ENCODE assay signal across 8 cellular contexts in the genomic region with DNA sequence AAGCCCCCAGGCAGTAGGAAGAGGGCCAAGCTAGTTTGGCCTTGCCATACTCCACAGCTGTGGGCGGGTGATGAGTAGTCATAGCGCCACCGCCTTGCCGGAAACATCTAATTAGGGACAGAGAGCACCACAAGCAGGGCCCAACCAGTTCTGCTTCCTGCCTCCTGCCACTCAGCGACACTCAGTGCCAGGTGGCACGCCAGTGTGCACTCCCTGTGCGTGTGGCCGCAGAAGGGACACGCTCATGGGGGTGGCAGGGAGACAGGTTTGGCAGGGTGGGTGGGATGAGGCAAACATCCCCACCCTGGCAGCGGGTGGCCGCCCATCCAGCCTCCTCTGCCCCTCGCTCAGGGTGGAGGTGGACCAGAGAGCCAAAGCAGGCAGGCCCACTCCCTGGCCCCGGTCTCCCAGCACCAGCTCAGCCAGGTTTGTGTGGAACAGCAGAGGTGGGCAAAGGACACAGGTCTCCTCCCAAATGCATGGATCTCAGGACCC. TPM values are rescaled to one million over a fixed set of nuclear protein-coding genes. Genes with fewer than 3 reads are reported as not detected.
DNase-seq lines count a peak whose midpoint lies in the region; ATAC-seq and TF ChIP-seq lines count a peak whose summit lies in the region.

No MANE protein-coding gene starts in this region.

- H3K4me3 ChIP-seq in esophagus squamous epithelium (peak overlapping the region; percentile 9 to 71 (median 46)), upper lobe of right lung (no peak overlapping the region)

- intact Hi-C loops in esophagus squamous epithelium (cut with DNase I): no loop called here
- intact Hi-C loops in upper lobe of right lung (cut with DNase I): no loop called here

- H3K9me3 ChIP-seq in esophagus squamous epithelium: no peaks in the 10 kb centered on the region
- H3K9me3 ChIP-seq in upper lobe of right lung: no peaks in the 10 kb centered on the region

- H3K27ac ChIP-seq in esophagus squamous epithelium (peak overlapping the region; percentile 78 to 91 (median 88)), upper lobe of right lung (no peak overlapping the region)

- peak; percentile 21 for DNase-seq in NCI-H1092 treated with DMSO at 0.1 percent for 48 hours (lab: John Stamatoyannopoulos, UW)
- no peak for DNase-seq in NCI-H1092 (lab: John Stamatoyannopoulos, UW)
- DNase-seq in SKM-1 treated with dmso at 0.1 percent for 144 hours (lab: John Stamatoyannopoulos, UW; ENCODE audit: unreplicated experiment): peak; percentile 74
- DNase-seq in esophagus squamous epithelium (lab: John Stamatoyannopoulos, UW): no peak
- DNase-seq in upper lobe of right lung: peak; percentile 82
- no peak for DNase-seq in cerebellar cortex (ENCODE audit: low spot score)
- DNase-seq in endothelial cell (ENCODE audit: low spot score): no peak

- no peaks in the 10 kb centered on the region for H3K4me1 Mint-ChIP-seq in endothelial cell (ENCODE audit: unreplicated experiment)

- WGBS in esophagus squamous epithelium, 2 donors: 11 to 60% methylated on average over 3 of the region's 13 CpGs

- no peak overlapping the region for H3K4me3 Mint-ChIP-seq in endothelial cell (ENCODE audit: unreplicated experiment)

- H3K27me3 Mint-ChIP-seq in endothelial cell (ENCODE audit: unreplicated experiment): peaks cover 9% of the 10 kb centered on the region

- TF ChIP-seq POLR2A in esophagus squamous epithelium (IDR thresholded peaks at IDR 0.05): peak in 2 of 4 donors; percentile 37 to 44

- peaks cover 0 to 31% (median 23%) of the 10 kb centered on the region in 3 donors for H3K36me3 ChIP-seq in esophagus squamous epithelium
- no peaks in the 10 kb centered on the region for H3K36me3 ChIP-seq in upper lobe of right lung

- TF ChIP-seq CTCF in esophagus squamous epithelium (IDR thresholded peaks at IDR 0.05): peak in 1 of 6 experiments; percentile 9
- TF ChIP-seq CTCF in upper lobe of right lung (IDR thresholded peaks at IDR 0.05): no peak
- TF ChIP-seq CTCF in endothelial cell (IDR thresholded peaks at IDR 0.05; ENCODE audit: unreplicated experiment): no peak

- H3K4me1 ChIP-seq in esophagus squamous epithelium: peaks cover 44 to 77% (median 47%) of the 10 kb centered on the region in 3 donors
- H3K4me1 ChIP-seq in upper lobe of right lung: peaks cover 8% of the 10 kb centered on the region

- H3K27me3 ChIP-seq in esophagus squamous epithelium (peaks cover 0 to 42% (median 6%) of the 10 kb centered on the region in 4 donors), upper lobe of right lung (peaks cover 16% of the 10 kb centered on the region)

- no peak overlapping the region for H3K27ac Mint-ChIP-seq in endothelial cell (ENCODE audit: unreplicated experiment)

- peaks cover 4% of the 10 kb centered on the region for H3K36me3 Mint-ChIP-seq in endothelial cell (ENCODE audit: low read depth, unreplicated experiment)

- no peaks in the 10 kb centered on the region for H3K9me3 Mint-ChIP-seq in endothelial cell (ENCODE audit: unreplicated experiment)

- ATAC-seq in HG02885 (IDR thresholded peaks at IDR 0.05; ENCODE audit: poor library complexity, unreplicated experiment): peak; percentile 61
- peak; percentile 75 for ATAC-seq in upper lobe of right lung

RNA-seq across cellular contexts. Expression of a gene that starts 4.9 kb away (rescaled TPM):
- total RNA-seq in esophagus squamous epithelium (10 to 100 TPM; 26.5 to 90.9 (median 55.3) TPM), upper lobe of right lung (2.7 TPM), endothelial cell (ENCODE audit: unreplicated experiment) (not detected)

RNA-seq across cellular contexts. Expression of a gene that starts 11.0 kb away (rescaled TPM):
- 10 to 100 TPM; 16.4 to 38.5 (median 23.3) TPM for total RNA-seq in esophagus squamous epithelium
- 35.6 TPM for total RNA-seq in upper lobe of right lung
- 3.4 TPM for total RNA-seq in endothelial cell (ENCODE audit: unreplicated experiment)

RNA-seq across cellular contexts. Expression of a gene that starts 42.0 kb away (rescaled TPM):
- under 1 TPM in 1 of 4 donors, not detected in 3; 0.38 TPM for total RNA-seq in esophagus squamous epithelium
- not detected for total RNA-seq in upper lobe of right lung
- total RNA-seq in endothelial cell (ENCODE audit: unreplicated experiment): 1.2 TPM

Comparison
In these comparisons a context has a peak if more than half of its experiments do, and no peak if none do; other contexts are left out.
1. DNase-seq: peak in NCI-H1092 treated with DMSO at 0.1 percent for 48 hours (single experiment), SKM-1 treated with dmso at 0.1 percent for 144 hours (single experiment) and upper lobe of right lung (single experiment); none in NCI-H1092 (single experiment), esophagus squamous epithelium (single experiment), cerebellar cortex (single experiment) and endothelial cell (single experiment).